14 cellular contexts compared by ENCODE assay signal in genomic region chr2:237254911-237255578, GRCh38.
DNase-seq lines count a peak whose midpoint lies in the region; ATAC-seq and TF ChIP-seq lines count a peak whose summit lies in the region.
"Had no signal": no experiment of that assay in that cellular context is flagged by ENCODE, and none has a peak within 500 bp of the region (broad histone marks: within the 10 kb centered on the region; RNA-seq: fewer than 3 reads in every experiment).

No MANE protein-coding gene starts in this region.

- H3K4me1 ChIP-seq in uterus = peaks cover 7 to 24% of the 10 kb centered on the region in 2 donors

- H3K27ac ChIP-seq in uterus = peak overlapping the region; percentile 84 to 98
- H3K27ac ChIP-seq: dorsolateral prefrontal cortex, SK-N-MC had no signal

- no peaks in the 10 kb centered on the region for H3K27me3 ChIP-seq in uterus

- DNase-seq in NCI-H345 treated with DMSO at 0.1 percent for 48 hours (lab: John Stamatoyannopoulos, UW; ENCODE audit: unreplicated experiment) (peak; percentile 27), NCI-H345 (lab: John Stamatoyannopoulos, UW) (no peak), astrocyte of the spinal cord (ENCODE audit: low read depth, low spot score) (peak; percentile 89), kidney glomerular epithelial cell (lab: John Stamatoyannopoulos, UW) (peak; percentile 80), uterus (no peak), lower leg skin (ENCODE audit: low spot score in 2 of 2) (no peak), NCI-H2107 treated with DMSO at 0.1 percent for 48 hours (lab: John Stamatoyannopoulos, UW; ENCODE audit: unreplicated experiment) (no peak)
- DNase-seq: 8988T; activated CD4-positive, alpha-beta T cell treated with anti-CD3 and anti-CD28 coated beads for 36 hours; activated gamma-delta T cell; dorsolateral prefrontal cortex; naive B cell had no signal

- WGBS in lower leg skin, 2 donors = 84 to 93% methylated on average over 2 of the region's 2 CpGs

- TF ChIP-seq CTCF in astrocyte of the spinal cord (IDR thresholded peaks at IDR 0.05; ENCODE audit: low read depth, low read length) (no peak), uterus (IDR thresholded peaks at IDR 0.05) (no peak), lower leg skin (IDR thresholded peaks at IDR 0.05) (no peak)

- intact Hi-C loops in uterus (cut with DNase I; ENCODE audit: low total_unique reads) = no loop called here
- intact Hi-C loops in lower leg skin (cut with DNase I; ENCODE audit: low total_unique reads) = no loop called here

- no peak for TF ChIP-seq POLR2A in uterus (IDR thresholded peaks at IDR 0.05)
- TF ChIP-seq POLR2A in lower leg skin (IDR thresholded peaks at IDR 0.05) = no peak

- no peaks in the 10 kb centered on the region for H3K36me3 ChIP-seq in uterus

- H3K4me3 ChIP-seq in astrocyte of the spinal cord (ENCODE audit: low read depth, low read length) = no peak overlapping the region
- no peak overlapping the region for H3K4me3 ChIP-seq in uterus
- H3K4me3 ChIP-seq in lower leg skin (ENCODE audit: low read depth, poor library complexity, severe bottlenecking) = no peak overlapping the region
- H3K4me3 ChIP-seq: dorsolateral prefrontal cortex, SK-N-MC had no signal

- no peaks in the 10 kb centered on the region for H3K9me3 ChIP-seq in uterus

- in situ Hi-C loops in astrocyte of the spinal cord (cut with HindIII; ENCODE audit: low sequenced_read_pairs) = no loop called here

- ATAC-seq in HG02870 (IDR thresholded peaks at IDR 0.05; ENCODE audit: unreplicated experiment) = no peak
- ATAC-seq: activated CD4-positive, alpha-beta T cell treated with anti-CD3 and anti-CD28 coated beads for 36 hours had no signal

Comparison
In these comparisons a context has a peak if more than half of its experiments do, and no peak if none do; other contexts are left out.
1. DNase-seq: peak in NCI-H345 treated with DMSO at 0.1 percent for 48 hours (single experiment), astrocyte of the spinal cord (single experiment) and kidney glomerular epithelial cell (single experiment); none in NCI-H345 (single experiment), uterus (0 of 2), lower leg skin (0 of 2) and NCI-H2107 treated with DMSO at 0.1 percent for 48 hours (single experiment).